In genomic region chr4:147725673-147726072, GRCh38 we compare ENCODE assay signal across 22 cellular contexts. TPM values are rescaled to one million over a fixed set of nuclear protein-coding genes. Genes with fewer than 3 reads are reported as not detected.
A peak's percentile ranks its signal among the peaks of the same experiment; 100 is the strongest.
DNase-seq lines count a peak whose midpoint lies in the region; ATAC-seq and TF ChIP-seq lines count a peak whose summit lies in the region.
"Had no signal": no experiment of that assay in that cellular context is flagged by ENCODE, and none has a peak within 500 bp of the region (broad histone marks: within the 10 kb centered on the region; RNA-seq: fewer than 3 reads in every experiment).

No MANE protein-coding gene starts in this region.

- H3K4me3 ChIP-seq in mammary epithelial cell (replicated peaks in 1 of 3; ENCODE audit: insufficient read depth in 1 of 3, low read depth in 2 of 3, low read length in 3 of 3) (no peak overlapping the region), breast epithelium (no peak overlapping the region)

- no peak overlapping the region for H3K9ac ChIP-seq in mammary epithelial cell (ENCODE audit: insufficient read depth, low read length)

- dilution Hi-C loops in mammary epithelial cell (cut with HindIII; ENCODE audit: low sequenced_read_pairs) = no loop called here

- no peak overlapping the region for H2AFZ ChIP-seq in mammary epithelial cell (ENCODE audit: low read depth, low read length)

- no peaks in the 10 kb centered on the region for H3K79me2 ChIP-seq in mammary epithelial cell (ENCODE audit: insufficient read depth, low read length)

- no peak for TF ChIP-seq POLR2A in breast epithelium (IDR thresholded peaks at IDR 0.05)

- DNase-seq in mammary epithelial cell = peak; percentile 64
- no peak for DNase-seq in breast epithelium (ENCODE audit: low spot score in 2 of 2)
- peak; percentile 19 for DNase-seq in RKO (ENCODE audit: low spot score)
- no peak for DNase-seq in SIG-M5 treated with dmso at 0.1 percent for 504 hours (lab: John Stamatoyannopoulos, UW; ENCODE audit: unreplicated experiment)
- no peak for DNase-seq in DMS53 (lab: John Stamatoyannopoulos, UW)
- DNase-seq: Calu3; CD8-positive, alpha-beta memory T cell; EL; H9; Kasumi-1; NCI-H1694 treated with DMSO at 0.1 percent for 48 hours; NCI-H2081 treated with DMSO at 0.1 percent for 48 hours; NCI-H446; NCI-H526; OCI-M1; RPMI8226; SIG-M5; T-helper 1 cell had no signal

- intact Hi-C loops in mammary epithelial cell (cut with micrococcal nuclease) (no loop called here), breast epithelium (cut with DNase I; ENCODE audit: low total_unique reads) (no loop called here)

- H3K36me3 ChIP-seq in mammary epithelial cell (ENCODE audit: insufficient read depth, low read length) (no peaks in the 10 kb centered on the region), breast epithelium (no peaks in the 10 kb centered on the region)

- H3K4me2 ChIP-seq in mammary epithelial cell (ENCODE audit: insufficient read depth, low read depth, low read length) = no peak overlapping the region

- H3K4me1 ChIP-seq in mammary epithelial cell (ENCODE audit: insufficient read depth, low read length) (peaks cover 12% of the 10 kb centered on the region), breast epithelium (no peaks in the 10 kb centered on the region)

- H4K20me1 ChIP-seq in mammary epithelial cell (ENCODE audit: insufficient read depth, low read length) = no peaks in the 10 kb centered on the region

- CTCF ChIA-PET in mammary epithelial cell (lab: Charles Lee; ENCODE audit: low non-redundant PET) = no interaction called here

- H3K27ac ChIP-seq in mammary epithelial cell (ENCODE audit: insufficient read depth, low read depth, low read length) (no peak overlapping the region), breast epithelium (no peak overlapping the region)
- H3K27ac ChIP-seq: C4-2B had no signal

- H3K9me3 ChIP-seq in mammary epithelial cell (replicated peaks; ENCODE audit: insufficient read depth, low read length) = no peaks in the 10 kb centered on the region
- no peaks in the 10 kb centered on the region for H3K9me3 ChIP-seq in breast epithelium

- 97% methylated on average over 4 of the region's 4 CpGs for WGBS in mammary epithelial cell (ENCODE audit: low coverage, missing lambda C conversion rate)

- in situ Hi-C loops in mammary epithelial cell (cut with MboI; ENCODE audit: low sequenced_read_pairs in 2 of 2) = no loop called here

- ATAC-seq in esophagus mucosa (peak; percentile 55), GM19395 (IDR thresholded peaks at IDR 0.05; ENCODE audit: unreplicated experiment) (no peak), HG03135 (IDR thresholded peaks at IDR 0.05; ENCODE audit: unreplicated experiment) (no peak)

- H3K27me3 ChIP-seq in mammary epithelial cell (ENCODE audit: insufficient read depth, low read length) (no peaks in the 10 kb centered on the region), breast epithelium (no peaks in the 10 kb centered on the region)

- no TSS peak for BruUV-seq in mammary epithelial cell (replicated peaks; lab: Mats Ljungman, UMichigan)

- TF ChIP-seq CTCF in mammary epithelial cell (conservative IDR thresholded peaks at IDR 0.05 in 1 of 2, IDR thresholded peaks at IDR 0.05 in 1 of 2; ENCODE audit: extremely low read depth in 1 of 2, insufficient read depth in 1 of 2, low read depth in 1 of 2, low read length in 2 of 2) = no peak
- no peak for TF ChIP-seq CTCF in breast epithelium (IDR thresholded peaks at IDR 0.05)

RNA-seq across cellular contexts. Expression of gene ARHGAP10, which starts 6.2 kb away (rescaled TPM):
- 10 to 100 TPM; 22.5 to 28.8 TPM for total RNA-seq in mammary epithelial cell
- polyA plus RNA-seq in mammary epithelial cell = 14.5 TPM
- polyA minus RNA-seq in mammary epithelial cell = 35.8 TPM
- 100 to 1,000 TPM in 1 of 3 donors, 10 to 100 TPM in 2; 49.5 to 138 (median 62.6) TPM for total RNA-seq in breast epithelium
- total RNA-seq in esophagus mucosa = 15.8 TPM

RNA-seq across cellular contexts. Expression of gene PRMT9, which starts 41.7 kb away (rescaled TPM):
- total RNA-seq in mammary epithelial cell = 1 to 10 TPM; 8.0 to 9.8 TPM
- polyA plus RNA-seq in mammary epithelial cell = 4.3 TPM
- polyA minus RNA-seq in mammary epithelial cell = 4.0 TPM
- total RNA-seq in breast epithelium = 10 to 100 TPM in 2 of 3 donors, 1 to 10 TPM in 1; 7.8 to 21.8 (median 10.5) TPM
- 4.1 TPM for total RNA-seq in esophagus mucosa

Comparison
In these comparisons a context has a peak if more than half of its experiments do, and no peak if none do; other contexts are left out.
1. DNase-seq: peak in mammary epithelial cell (single experiment) and RKO (single experiment); none in breast epithelium (0 of 2), SIG-M5 treated with dmso at 0.1 percent for 504 hours (single experiment) and DMS53 (single experiment).